8 cellular contexts compared by ENCODE assay signal in the genomic region with DNA sequence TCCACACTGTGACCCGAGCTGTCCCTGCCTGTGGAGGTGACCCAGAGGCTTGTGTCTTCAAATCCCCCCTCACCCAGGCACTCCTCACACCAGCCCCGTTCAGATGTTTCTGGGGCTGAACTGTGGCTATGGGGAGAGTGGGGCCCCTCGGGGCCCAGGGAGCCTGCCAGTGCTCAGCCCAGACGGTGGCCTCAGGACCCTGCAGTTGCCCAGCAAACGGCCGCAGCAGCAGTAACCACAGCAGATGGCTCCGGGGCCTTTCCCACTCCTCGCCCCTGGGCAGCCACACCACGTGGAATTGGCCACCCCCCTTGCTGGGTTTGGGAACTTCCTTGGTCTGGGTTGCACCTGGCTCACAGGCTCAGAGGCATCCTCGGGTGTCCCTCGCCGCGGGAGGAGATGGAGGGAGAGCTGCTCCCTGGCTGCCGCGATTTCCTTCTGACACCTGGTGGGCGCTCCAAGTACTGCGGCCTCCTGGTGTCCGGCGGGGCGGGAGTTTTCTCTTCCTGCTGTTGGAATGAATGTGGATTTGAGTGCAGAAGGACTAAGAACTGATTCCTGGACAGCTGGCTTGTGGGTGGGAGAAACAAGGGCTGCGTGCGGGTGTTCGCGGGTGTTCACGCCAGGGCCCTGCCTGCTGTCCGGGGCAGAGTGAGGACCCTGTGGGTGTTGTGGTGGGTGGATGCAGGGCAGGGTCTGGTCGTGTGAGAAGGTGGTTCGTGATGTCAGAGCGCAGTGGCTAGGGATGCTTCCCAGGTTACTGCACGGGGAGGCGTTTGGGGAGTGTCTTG.
A peak's percentile ranks its signal among the peaks of the same experiment; 100 is the strongest.
DNase-seq lines count a peak whose midpoint lies in the region; ATAC-seq, FAIRE-seq and TF ChIP-seq lines count a peak whose summit lies in the region.

No MANE protein-coding gene starts in this region.

- no peaks in the 10 kb centered on the region for H3K4me1 ChIP-seq in CD4-positive, CD25-positive, alpha-beta regulatory T cell (ENCODE audit: control insufficient read depth, insufficient read depth, low read length, poor library complexity, severe bottlenecking)
- H3K4me1 ChIP-seq in HCT116 (ENCODE audit: control insufficient read depth in 1 of 2, insufficient read depth in 2 of 2, low read length in 2 of 2) (peaks cover 0 to 4% of the 10 kb centered on the region in 2 experiments; a peak in 1 of 4 replicates), GM12878 (ENCODE audit: control insufficient read depth, insufficient read depth, low read length) (no peaks in the 10 kb centered on the region)

- H4K20me1 ChIP-seq in HCT116 (ENCODE audit: insufficient read depth): no peaks in the 10 kb centered on the region
- H4K20me1 ChIP-seq in GM12878 (ENCODE audit: control insufficient read depth, insufficient read depth): no peaks in the 10 kb centered on the region

- no peaks in the 10 kb centered on the region for H3K36me3 Mint-ChIP-seq in CD4-positive, CD25-positive, alpha-beta regulatory T cell
- no peaks in the 10 kb centered on the region for H3K36me3 Mint-ChIP-seq in immature natural killer cell

- no peaks in the 10 kb centered on the region for H3K4me1 Mint-ChIP-seq in CD4-positive, CD25-positive, alpha-beta regulatory T cell
- H3K4me1 Mint-ChIP-seq in immature natural killer cell: no peaks in the 10 kb centered on the region

- no peak for TF ChIP-seq POLR2A in HCT116 (IDR thresholded peaks at IDR 0.05; ENCODE audit: borderline replicate concordance, extremely low read depth, insufficient read depth, insufficient read length)
- no peak for TF ChIP-seq POLR2A in GM12878 (IDR thresholded peaks at IDR 0.05; ENCODE audit: low read depth, low read length)

- in situ Hi-C loops in SK-MEL-5 (cut with HindIII; ENCODE audit: low pct_unique_long_range_greater_than_20kb, low sequenced_read_pairs) (no loop called here), GM12878 (cut with MboI) (no loop called here)

- no peak overlapping the region for H3K27ac ChIP-seq in CD4-positive, CD25-positive, alpha-beta regulatory T cell (ENCODE audit: insufficient read depth, low read length, poor library complexity, severe bottlenecking)
- H3K27ac ChIP-seq in HCT116 (ENCODE audit: low read depth, low read length): no peak overlapping the region
- H3K27ac ChIP-seq in GM12878 (ENCODE audit: control insufficient read depth, insufficient read depth): no peak overlapping the region

- no peak overlapping the region for H3K27ac Mint-ChIP-seq in CD4-positive, CD25-positive, alpha-beta regulatory T cell
- no peak overlapping the region for H3K27ac Mint-ChIP-seq in immature natural killer cell

- H3K9ac ChIP-seq in HCT116 (ENCODE audit: low read length) (no peak overlapping the region), GM12878 (ENCODE audit: control insufficient read depth, insufficient read depth, low read length) (no peak overlapping the region)

- WGBS in GM12878 (ENCODE audit: insufficient coverage, insufficient replicate concordance, low lambda C conversion rate, missing lambda C conversion rate): 27% methylated on average over 31 of the region's 31 CpGs

- CTCF ChIA-PET in HCT116 (lab: Charles Lee) (interaction anchor here (0.8 to 3.0 kb wide), 6 partner anchors 32 to 290 kb away, joined by 3 to 30 read pairs (median 6); no protein-coding TSS in a partner anchor), GM12878 (lab: Yijun Ruan, JAX) (interaction anchor here (1.0 kb wide), 1 partner anchor 292 kb away, joined by 3 read pairs; no protein-coding TSS in a partner anchor)

- peaks cover 4% of the 10 kb centered on the region for H3K27me3 Mint-ChIP-seq in CD4-positive, CD25-positive, alpha-beta regulatory T cell
- peaks cover 0 to 8% (median 5%) of the 10 kb centered on the region in 3 donors for H3K27me3 Mint-ChIP-seq in immature natural killer cell (ENCODE audit: low read depth in 3 of 3)

- intact Hi-C loops in HCT116 (cut with micrococcal nuclease): loop anchor here (1.0 kb wide), 2 partner anchors 41 to 290 kb away; no protein-coding TSS in a partner anchor
- intact Hi-C loops in GM12878 (cut with micrococcal nuclease; ENCODE audit: unreplicated experiment): loop anchor here (1.0 to 5.0 kb wide), 2 partner anchors 41 to 292 kb away; no protein-coding TSS in a partner anchor

- SMC1A ChIA-PET in GM12878 (lab: Charles Lee; ENCODE audit: uncharacterized antibody, unreplicated experiment): no interaction called here

- H3K4me3 Mint-ChIP-seq in CD4-positive, CD25-positive, alpha-beta regulatory T cell: no peak overlapping the region
- no peak overlapping the region for H3K4me3 Mint-ChIP-seq in immature natural killer cell

- TF ChIP-seq RAD21 in HCT116 (IDR thresholded peaks at IDR 0.05; ENCODE audit: low read depth) (peak; percentile 91), GM12878 (IDR thresholded peaks at IDR 0.05; ENCODE audit: insufficient read depth, low read depth, low read length) (peak; percentile 35)

- no peak for ATAC-seq in CD4-positive, CD25-positive, alpha-beta regulatory T cell (ENCODE audit: low read depth in 2 of 2)
- ATAC-seq in HCT116: peak; percentile 87
- no peak for ATAC-seq in GM12878
- ATAC-seq in GM21619 (IDR thresholded peaks at IDR 0.05; ENCODE audit: unreplicated experiment): no peak

- no peak overlapping the region for H3K4me2 ChIP-seq in HCT116 (ENCODE audit: low read length)
- no peak overlapping the region for H3K4me2 ChIP-seq in GM12878 (ENCODE audit: control insufficient read depth, insufficient read depth)

- TF ChIP-seq EP300 in GM12878 (IDR thresholded peaks at IDR 0.05; ENCODE audit: borderline replicate concordance in 1 of 2, control insufficient read depth in 1 of 2, low read depth in 2 of 2, low read length in 2 of 2): no peak

- H3K36me3 ChIP-seq in CD4-positive, CD25-positive, alpha-beta regulatory T cell (ENCODE audit: control insufficient read depth, insufficient read depth, low read length): no peaks in the 10 kb centered on the region
- H3K36me3 ChIP-seq in HCT116 (ENCODE audit: control insufficient read depth in 1 of 2, insufficient read depth in 2 of 2, low read length in 2 of 2) (no peaks in the 10 kb centered on the region), GM12878 (ENCODE audit: control insufficient read depth in 2 of 2, insufficient read depth in 2 of 2, low read length in 1 of 2) (no peaks in the 10 kb centered on the region)

- H2AFZ ChIP-seq in HCT116 (ENCODE audit: low read depth, low read length, poor library complexity, severe bottlenecking) (peak overlapping the region; percentile 31), GM12878 (ENCODE audit: control insufficient read depth, low read depth, low read length) (no peak overlapping the region)

- peak in 2 of 3 donors; percentile 4 to 21 for DNase-seq in CD4-positive, CD25-positive, alpha-beta regulatory T cell
- DNase-seq in HCT116 (ENCODE audit: low read depth, low spot score): peak; percentile 12
- peak; percentile 64 for DNase-seq in SK-MEL-5 (ENCODE audit: low read depth, low spot score)
- no peak for DNase-seq in GM12878 (ENCODE audit: low read depth, low spot score)
- peak; percentile 23 to 32 (median 24) for DNase-seq in immature natural killer cell
- DNase-seq in stimulated activated CD4-positive, alpha-beta T cell treated with anti-CD3 and anti-CD28 coated beads, Interleukin-1b, Interleukin-23, amount 100 ng/mL, for 24 hours (ENCODE audit: low read depth in 4 of 4, low spot score in 1 of 4): peak in 3 of 4 experiments; percentile 14 to 24 (median 17)
- DNase-seq in effector CD4-positive, alpha-beta T cell: no peak

- POLR2A ChIA-PET in HCT116 (lab: Charles Lee): no interaction called here
- POLR2A ChIA-PET in GM12878 (lab: Charles Lee): no interaction called here

- RAD21 ChIA-PET in HCT116 (lab: Charles Lee; ENCODE audit: low non-redundant PET in 1 of 2, low total read pairs in 2 of 2, uncharacterized antibody in 2 of 2, unreplicated experiment in 2 of 2): interaction anchor here in 1 of 2 experiments (1.5 kb wide), 1 partner anchor 41 kb away, joined by 7 read pairs; no protein-coding TSS in a partner anchor
- RAD21 ChIA-PET in GM12878 (lab: Charles Lee; ENCODE audit: unreplicated experiment): no interaction called here

- no peaks in the 10 kb centered on the region for H3K9me2 ChIP-seq in HCT116 (ENCODE audit: insufficient read depth)

- FAIRE-seq in GM12878 (lab: Jason Lieb, UNC): no peak

- no TSS peak for BruUV-seq in HCT116 (replicated peaks; lab: Mats Ljungman, UMichigan)
- BruUV-seq in GM12878 (replicated peaks; lab: Mats Ljungman, UMichigan): no TSS peak

- TF ChIP-seq CTCF in HCT116 (IDR thresholded peaks at IDR 0.05 in 2 of 3, conservative IDR thresholded peaks at IDR 0.05 in 1 of 3; ENCODE audit: borderline replicate concordance in 1 of 3, insufficient read depth in 1 of 3, low read depth in 2 of 3, low read length in 2 of 3): peak; percentile 81 to 87 (median 86)
- TF ChIP-seq CTCF in GM12878 (IDR thresholded peaks at IDR 0.05 in 2 of 3, conservative IDR thresholded peaks at IDR 0.05 in 1 of 3; ENCODE audit: control insufficient read depth in 2 of 3, extremely low read depth in 1 of 3, insufficient read depth in 1 of 3, low read depth in 3 of 3, low read length in 3 of 3): peak; percentile 32 to 54 (median 49)

- H3K4me3 ChIP-seq in CD4-positive, CD25-positive, alpha-beta regulatory T cell (ENCODE audit: low read depth, low read length): no peak overlapping the region
- H3K4me3 ChIP-seq in HCT116 (replicated peaks in 1 of 2; ENCODE audit: low read depth in 1 of 2, low read length in 2 of 2): no peak overlapping the region
- no peak overlapping the region for H3K4me3 ChIP-seq in GM12878

- no peaks in the 10 kb centered on the region for H3K79me2 ChIP-seq in HCT116 (ENCODE audit: insufficient read depth, low read length)
- H3K79me2 ChIP-seq in GM12878 (ENCODE audit: control insufficient read depth, insufficient read depth, low read length): no peaks in the 10 kb centered on the region

- no peaks in the 10 kb centered on the region for H3K27me3 ChIP-seq in CD4-positive, CD25-positive, alpha-beta regulatory T cell (ENCODE audit: control insufficient read depth, insufficient read depth, low read length)
- H3K27me3 ChIP-seq in HCT116 (ENCODE audit: insufficient read depth, low read length) (no peaks in the 10 kb centered on the region), GM12878 (replicated peaks in 1 of 2; ENCODE audit: control insufficient read depth in 2 of 2, insufficient read depth in 2 of 2, low read length in 1 of 2) (no peaks in the 10 kb centered on the region)

- no peaks in the 10 kb centered on the region for H3K9me3 ChIP-seq in CD4-positive, CD25-positive, alpha-beta regulatory T cell (ENCODE audit: control insufficient read depth in 2 of 2, low read length in 2 of 2)
- H3K9me3 ChIP-seq in HCT116 (ENCODE audit: control insufficient read depth in 1 of 2, insufficient read depth in 1 of 2, low read depth in 1 of 2, low read length in 2 of 2): no peaks in the 10 kb centered on the region
- no peaks in the 10 kb centered on the region for H3K9me3 ChIP-seq in GM12878 (replicated peaks; ENCODE audit: control insufficient read depth, insufficient read depth, low read length)

- peaks cover 0 to 2% (median 0%) of the 10 kb centered on the region in 7 donors for H3K9me3 Mint-ChIP-seq in CD4-positive, CD25-positive, alpha-beta regulatory T cell
- H3K9me3 Mint-ChIP-seq in immature natural killer cell: no peaks in the 10 kb centered on the region

Comparison
In these comparisons a context has a peak if more than half of its experiments do, and no peak if none do; other contexts are left out.
1. DNase-seq: peak in CD4-positive, CD25-positive, alpha-beta regulatory T cell (2 of 3), HCT116 (single experiment), SK-MEL-5 (single experiment), immature natural killer cell (3 of 3) and stimulated activated CD4-positive, alpha-beta T cell treated with anti-CD3 and anti-CD28 coated beads, Interleukin-1b, Interleukin-23, amount 100 ng/mL, for 24 hours (3 of 4); none in GM12878 (single experiment) and effector CD4-positive, alpha-beta T cell (single experiment).